Comparison of ENCODE assay signal across 9 cellular contexts in the genomic region with DNA sequence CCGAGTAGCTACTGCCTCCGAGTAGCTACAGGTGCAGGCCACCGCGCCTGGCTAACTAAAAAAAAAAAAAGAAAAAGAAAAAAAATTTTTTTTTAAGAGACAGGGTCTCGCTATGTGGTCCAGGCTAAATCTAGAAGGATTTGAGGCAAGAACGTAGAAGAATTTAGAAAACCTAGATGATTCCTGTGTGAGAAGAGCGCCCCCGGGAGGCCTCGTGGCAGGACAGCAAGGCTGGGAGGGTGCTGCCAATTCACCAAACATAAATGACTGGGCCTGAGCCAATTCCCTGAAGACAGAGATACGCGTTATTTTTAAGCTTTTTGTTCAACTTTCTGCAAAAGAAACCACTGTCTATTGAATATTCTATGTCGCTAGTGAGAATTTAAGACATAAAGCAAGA.
DNase-seq lines count a peak whose midpoint lies in the region; ATAC-seq and TF ChIP-seq lines count a peak whose summit lies in the region.
"Had no signal": no experiment of that assay in that cellular context is flagged by ENCODE, and none has a peak within 500 bp of the region (broad histone marks: within the 10 kb centered on the region; RNA-seq: fewer than 3 reads in every experiment).

No MANE protein-coding gene starts in this region.

- no peaks in the 10 kb centered on the region for H3K9me3 Mint-ChIP-seq in activated T-cell treated with anti-CD3 and anti-CD28 coated beads, Interleukin-2, amount 50 U/mL, for 72 hours
- H3K9me3 Mint-ChIP-seq in activated naive CD8-positive, alpha-beta T cell treated with anti-CD3 and anti-CD28 coated beads for 36 hours = no peaks in the 10 kb centered on the region
- no peaks in the 10 kb centered on the region for H3K9me3 Mint-ChIP-seq in neural progenitor cell
- H3K9me3 Mint-ChIP-seq: IgD-negative memory B cell had no signal

- no peaks in the 10 kb centered on the region for H3K27me3 Mint-ChIP-seq in activated T-cell treated with anti-CD3 and anti-CD28 coated beads, Interleukin-2, amount 50 U/mL, for 72 hours (ENCODE audit: low read depth)
- H3K27me3 Mint-ChIP-seq in activated naive CD8-positive, alpha-beta T cell treated with anti-CD3 and anti-CD28 coated beads for 36 hours = no peaks in the 10 kb centered on the region
- peaks cover 5% of the 10 kb centered on the region for H3K27me3 Mint-ChIP-seq in neural progenitor cell (ENCODE audit: insufficient read depth, low read depth)

- H4K20me1 ChIP-seq in neural progenitor cell (ENCODE audit: low read depth) = no peaks in the 10 kb centered on the region

- H3K27me3 ChIP-seq in neural progenitor cell = no peaks in the 10 kb centered on the region

- H3K79me2 ChIP-seq in neural progenitor cell (ENCODE audit: low read depth) = no peaks in the 10 kb centered on the region

- H3K4me3 ChIP-seq in neural progenitor cell = no peak overlapping the region

- DNase-seq in activated T-cell treated with anti-CD3 and anti-CD28 coated beads, Interleukin-2, amount 50 U/mL, for 72 hours = peak; percentile 21 to 45
- no peak for DNase-seq in activated T-cell treated with anti-CD3 and anti-CD28 coated beads, Interleukin-2, amount 50 U/mL, for 1 hour
- peak; percentile 42 for DNase-seq in MV-4-11 (lab: John Stamatoyannopoulos, UW)
- DNase-seq in activated naive CD8-positive, alpha-beta T cell treated with anti-CD3 and anti-CD28 coated beads for 36 hours = peak; percentile 9
- DNase-seq in neural progenitor cell (ENCODE audit: low spot score) = peak; percentile 62
- DNase-seq in cerebellar nuclear complex (lab: John Stamatoyannopoulos, UW) = no peak

- no peaks in the 10 kb centered on the region for H3K36me3 Mint-ChIP-seq in activated T-cell treated with anti-CD3 and anti-CD28 coated beads, Interleukin-2, amount 50 U/mL, for 72 hours (ENCODE audit: insufficient read depth in 2 of 2)
- H3K36me3 Mint-ChIP-seq in activated naive CD8-positive, alpha-beta T cell treated with anti-CD3 and anti-CD28 coated beads for 36 hours = no peaks in the 10 kb centered on the region
- H3K36me3 Mint-ChIP-seq in neural progenitor cell = no peaks in the 10 kb centered on the region

- H3F3A ChIP-seq in neural progenitor cell (ENCODE audit: low read depth) = no peaks in the 10 kb centered on the region

- H3K27ac Mint-ChIP-seq in activated T-cell treated with anti-CD3 and anti-CD28 coated beads, Interleukin-2, amount 50 U/mL, for 72 hours = no peak overlapping the region
- H3K27ac Mint-ChIP-seq in activated naive CD8-positive, alpha-beta T cell treated with anti-CD3 and anti-CD28 coated beads for 36 hours = no peak overlapping the region
- H3K27ac Mint-ChIP-seq in neural progenitor cell = no peak overlapping the region
- H3K27ac Mint-ChIP-seq: IgD-negative memory B cell had no signal

- no peak overlapping the region for H2AFZ ChIP-seq in neural progenitor cell (replicated peaks)

- no peak overlapping the region for H3K4me3 Mint-ChIP-seq in activated T-cell treated with anti-CD3 and anti-CD28 coated beads, Interleukin-2, amount 50 U/mL, for 72 hours
- no peak overlapping the region for H3K4me3 Mint-ChIP-seq in activated naive CD8-positive, alpha-beta T cell treated with anti-CD3 and anti-CD28 coated beads for 36 hours
- H3K4me3 Mint-ChIP-seq in neural progenitor cell = no peak overlapping the region
- H3K4me3 Mint-ChIP-seq: IgD-negative memory B cell had no signal

- no peak for ATAC-seq in activated T-cell treated with anti-CD3 and anti-CD28 coated beads, Interleukin-2, amount 50 U/mL, for 72 hours (replicated peaks in 1 of 2)
- no peak for ATAC-seq in HG03457 (IDR thresholded peaks at IDR 0.05; ENCODE audit: unreplicated experiment)
- ATAC-seq in HG02588 (IDR thresholded peaks at IDR 0.05; ENCODE audit: unreplicated experiment) = no peak

- peaks cover 24% of the 10 kb centered on the region for H3K4me1 Mint-ChIP-seq in activated T-cell treated with anti-CD3 and anti-CD28 coated beads, Interleukin-2, amount 50 U/mL, for 72 hours (ENCODE audit: low read depth)
- H3K4me1 Mint-ChIP-seq in activated naive CD8-positive, alpha-beta T cell treated with anti-CD3 and anti-CD28 coated beads for 36 hours = peaks cover 8% of the 10 kb centered on the region
- H3K4me1 Mint-ChIP-seq in neural progenitor cell = peaks cover 7% of the 10 kb centered on the region
- H3K4me1 Mint-ChIP-seq: IgD-negative memory B cell had no signal

- no peak overlapping the region for H3K27ac ChIP-seq in neural progenitor cell

- H3K9ac ChIP-seq in neural progenitor cell = no peak overlapping the region

- no peaks in the 10 kb centered on the region for H3K4me1 ChIP-seq in neural progenitor cell

- TF ChIP-seq CTCF in neural progenitor cell (IDR thresholded peaks at IDR 0.05) = peak; percentile 66

- H3K36me3 ChIP-seq in neural progenitor cell = no peaks in the 10 kb centered on the region

- H3K9me3 ChIP-seq in neural progenitor cell (ENCODE audit: low read depth) = no peaks in the 10 kb centered on the region

- no peak overlapping the region for H3K4me2 ChIP-seq in neural progenitor cell

Comparison
In these comparisons a context has a peak if more than half of its experiments do, and no peak if none do; other contexts are left out.
1. DNase-seq: peak in activated T-cell treated with anti-CD3 and anti-CD28 coated beads, Interleukin-2, amount 50 U/mL, for 72 hours (2 of 2), MV-4-11 (single experiment), activated naive CD8-positive, alpha-beta T cell treated with anti-CD3 and anti-CD28 coated beads for 36 hours (single experiment) and neural progenitor cell (single experiment); none in activated T-cell treated with anti-CD3 and anti-CD28 coated beads, Interleukin-2, amount 50 U/mL, for 1 hour (single experiment) and cerebellar nuclear complex (0 of 2).